12 cellular contexts compared by ENCODE assay signal in the genomic region with DNA sequence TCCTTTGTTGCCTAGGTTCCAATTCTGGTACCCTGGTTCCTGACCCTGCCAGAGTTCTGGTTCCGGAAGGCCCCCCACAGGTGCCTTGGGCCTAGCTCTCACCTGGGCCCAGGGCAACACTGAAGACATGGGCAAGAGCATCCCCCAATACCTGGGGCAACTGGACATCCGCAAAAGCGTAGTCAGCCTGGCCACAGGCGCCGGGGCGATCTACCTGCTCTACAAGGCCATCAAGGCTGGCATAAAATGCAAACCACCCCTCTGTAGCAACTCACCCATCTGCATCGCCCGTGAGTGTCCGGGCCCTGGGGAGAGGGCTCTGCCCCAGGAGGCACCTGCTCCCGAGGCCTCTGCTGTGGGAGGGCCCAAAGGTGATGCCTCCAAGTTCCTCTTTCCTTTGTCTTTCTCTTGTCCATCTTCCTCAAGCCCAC. TPM values are rescaled to one million over a fixed set of nuclear protein-coding genes. Genes with fewer than 3 reads are reported as not detected.
DNase-seq lines count a peak whose midpoint lies in the region; ATAC-seq and TF ChIP-seq lines count a peak whose summit lies in the region.
"Had no signal": no experiment of that assay in that cellular context is flagged by ENCODE, and none has a peak within 500 bp of the region (broad histone marks: within the 10 kb centered on the region; RNA-seq: fewer than 3 reads in every experiment).

A gene with protein sequence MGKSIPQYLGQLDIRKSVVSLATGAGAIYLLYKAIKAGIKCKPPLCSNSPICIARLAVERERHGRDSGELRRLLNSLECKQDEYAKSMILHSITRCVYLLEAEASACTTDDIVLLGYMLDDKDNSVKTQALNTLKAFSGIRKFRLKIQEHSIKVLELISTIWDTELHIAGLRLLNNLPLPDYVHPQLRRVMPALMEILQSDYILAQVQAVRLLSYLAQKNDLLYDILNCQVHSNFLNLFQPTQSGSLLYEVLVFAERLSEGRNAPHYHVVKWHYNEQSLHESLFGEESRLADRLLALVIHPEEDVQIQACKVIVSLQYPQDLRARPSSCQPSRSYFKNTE (plus strand): TSS at position 51 of the 431 bp plus-strand sequence. CDS start 77 bp downstream, at position 128.

- no peak for TF ChIP-seq CTCF in left ventricle myocardium inferior (IDR thresholded peaks at IDR 0.05; ENCODE audit: borderline replicate concordance)
- no peak for TF ChIP-seq CTCF in VCaP (conservative IDR thresholded peaks at IDR 0.05)
- no peak for TF ChIP-seq CTCF in tibial nerve (IDR thresholded peaks at IDR 0.05)
- no peak for TF ChIP-seq CTCF in lower lobe of right lung (IDR thresholded peaks at IDR 0.05)

- no peaks in the 10 kb centered on the region for H3K9me3 Mint-ChIP-seq in naive B cell
- H3K9me3 Mint-ChIP-seq: immature natural killer cell had no signal

- H3K9me3 ChIP-seq in left ventricle myocardium inferior (replicated peaks) (no peaks in the 10 kb centered on the region), tibial nerve (no peaks in the 10 kb centered on the region), lower lobe of right lung (no peaks in the 10 kb centered on the region)
- H3K9me3 ChIP-seq: suprapubic skin had no signal

- peaks cover 24 to 38% (median 26%) of the 10 kb centered on the region in 3 donors for H3K4me1 Mint-ChIP-seq in naive B cell

- H3K27ac ChIP-seq in left ventricle myocardium inferior (replicated peaks), result peak within 1 kb of the TSS; percentile 36
- H3K27ac ChIP-seq in VCaP, result peak within 1 kb of the TSS; percentile 11; the same call in 1 of the 2 replicates
- peak within 1 kb of the TSS; percentile 5 to 100 (median 24) for H3K27ac ChIP-seq in tibial nerve
- no peak within 1 kb of the TSS for H3K27ac ChIP-seq in lower lobe of right lung
- H3K27ac ChIP-seq: cardiac muscle cell, suprapubic skin had no signal

- ATAC-seq in left cardiac atrium (no peak), naive B cell (ENCODE audit: low read depth in 2 of 2) (no peak), lower lobe of right lung (no peak)

- H3K27ac Mint-ChIP-seq in naive B cell, result peak within 1 kb of the TSS in 4 of 6 donors; percentile 59 to 84 (median 74)

- H3K27me3 Mint-ChIP-seq in naive B cell, result no peaks in the 10 kb centered on the region

- H3K36me3 Mint-ChIP-seq in naive B cell, result no peaks in the 10 kb centered on the region
- H3K36me3 Mint-ChIP-seq: immature natural killer cell had no signal

- no peak for TF ChIP-seq EP300 in tibial nerve (IDR thresholded peaks at IDR 0.05)

- WGBS in tibial nerve, 2 donors, result 91 to 96% methylated on average over 6 to 7 of the region's 10 CpGs

- peak within 1 kb of the TSS in 2 of 8 donors; percentile 56 to 65 for H3K4me3 Mint-ChIP-seq in naive B cell

- H3K27me3 ChIP-seq in left ventricle myocardium inferior (ENCODE audit: low read depth), result no peaks in the 10 kb centered on the region
- H3K27me3 ChIP-seq in tibial nerve, result no peaks in the 10 kb centered on the region
- H3K27me3 ChIP-seq in lower lobe of right lung (ENCODE audit: low read depth), result no peaks in the 10 kb centered on the region
- H3K27me3 ChIP-seq: cardiac muscle cell, suprapubic skin had no signal

- H3K4me3 ChIP-seq in left ventricle myocardium inferior (no peak within 1 kb of the TSS), tibial nerve (no peak within 1 kb of the TSS), lower lobe of right lung (no peak within 1 kb of the TSS)
- H3K4me3 ChIP-seq: cardiac muscle cell, suprapubic skin had no signal

- intact Hi-C loops in left ventricle myocardium inferior (cut with micrococcal nuclease) (loop anchor here (1.0 to 5.0 kb wide), 2 partner anchors 154 to 215 kb away; no protein-coding TSS in a partner anchor), left cardiac atrium (cut with DNase I) (loop anchor here (1.0 to 2.0 kb wide), 3 partner anchors 153 to 214 kb away; no protein-coding TSS in a partner anchor), lower lobe of right lung (cut with DNase I) (loop anchor here (5.0 kb wide), 1 partner anchor 155 kb away; no protein-coding TSS in a partner anchor)

- no peaks in the 10 kb centered on the region for H3K36me3 ChIP-seq in left ventricle myocardium inferior
- no peaks in the 10 kb centered on the region for H3K36me3 ChIP-seq in tibial nerve
- no peaks in the 10 kb centered on the region for H3K36me3 ChIP-seq in lower lobe of right lung
- H3K36me3 ChIP-seq: cardiac muscle cell, suprapubic skin had no signal

- TF ChIP-seq POLR2A in tibial nerve (IDR thresholded peaks at IDR 0.05), result no peak

- DNase-seq in left ventricle myocardium inferior (no peak), left cardiac atrium (no peak), naive B cell (no peak), tibial nerve (ENCODE audit: low spot score in 2 of 2) (no peak), midbrain (lab: John Stamatoyannopoulos, UW) (no peak), lower lobe of right lung (no peak), activated gamma-delta T cell (lab: John Stamatoyannopoulos, UW) (no peak)

- H3K4me1 ChIP-seq in left ventricle myocardium inferior, result peaks cover 54% of the 10 kb centered on the region
- peaks cover 5 to 42% (median 26%) of the 10 kb centered on the region in 4 donors for H3K4me1 ChIP-seq in tibial nerve
- H3K4me1 ChIP-seq in lower lobe of right lung, result peaks cover 35% of the 10 kb centered on the region

RNA-seq across cellular contexts. Expression of the gene that starts here (rescaled TPM):
- not detected for total RNA-seq in left ventricle myocardium inferior
- total RNA-seq in left cardiac atrium, result under 1 TPM; 0.21 to 0.29 TPM
- 1 to 10 TPM in 1 of 6 donors, under 1 TPM in 3, not detected in 2; 0.30 to 2.2 (median 0.77) TPM for polyA plus RNA-seq in naive B cell (ENCODE audit: low read depth in 6 of 6)
- 1 to 10 TPM in 2 of 4 donors, not detected in 2; 2.2 to 2.9 TPM for total RNA-seq in tibial nerve
- not detected for total RNA-seq in lower lobe of right lung
- total RNA-seq: SK-MEL-5 had no signal
